11 cellular contexts compared by ENCODE assay signal in genomic region chr10:132364594-132364970, GRCh38. TPM values are rescaled to one million over a fixed set of nuclear protein-coding genes. Genes with fewer than 3 reads are reported as not detected.
DNase-seq lines count a peak whose midpoint lies in the region; ATAC-seq and TF ChIP-seq lines count a peak whose summit lies in the region.
"Had no signal": no experiment of that assay in that cellular context is flagged by ENCODE, and none has a peak within 500 bp of the region (broad histone marks: within the 10 kb centered on the region; RNA-seq: fewer than 3 reads in every experiment).

No MANE protein-coding gene starts in this region.

- H3K9me3 ChIP-seq in right cardiac atrium (ENCODE audit: control insufficient read depth, low read length) = no peaks in the 10 kb centered on the region

- DNase-seq in GM13977 (ENCODE audit: low spot score) = peak; percentile 65
- DNase-seq in activated T-cell treated with anti-CD3 and anti-CD28 coated beads, Interleukin-2, amount 50 U/mL, for 1 hour = peak; percentile 4
- DNase-seq in right cardiac atrium = peak in 2 of 3 donors; percentile 12 to 72
- DNase-seq in stimulated activated CD4-positive, alpha-beta T cell treated with anti-CD3 and anti-CD28 coated beads, Interleukin-2, amount 100 ng/mL, for 24 hours = peak; percentile 81 to 86
- DNase-seq in NCI-H1105 treated with DMSO at 0.1 percent for 48 hours (lab: John Stamatoyannopoulos, UW) = no peak
- no peak for DNase-seq in AG08395 (ENCODE audit: low spot score)
- DNase-seq: retina had no signal

- ATAC-seq in right cardiac atrium (peak; percentile 52 to 74), GM18498 (IDR thresholded peaks at IDR 0.05; ENCODE audit: unreplicated experiment) (no peak), HG02981 (IDR thresholded peaks at IDR 0.05; ENCODE audit: unreplicated experiment) (no peak)

- no peaks in the 10 kb centered on the region for H3K27me3 ChIP-seq in right cardiac atrium (ENCODE audit: control insufficient read depth, insufficient read depth)

- no peaks in the 10 kb centered on the region for H3K4me1 ChIP-seq in right cardiac atrium (ENCODE audit: control insufficient read depth, insufficient read depth, low read length)

- no peak for TF ChIP-seq CTCF in GM13977 (IDR thresholded peaks at IDR 0.05; ENCODE audit: extremely low read depth, insufficient read depth, missing control alignments)

- intact Hi-C loops in right cardiac atrium (cut with DNase I) = no loop called here

- in situ Hi-C loops in GM13977 (cut with MboI; ENCODE audit: low pct_unique_long_range_greater_than_20kb, low sequenced_read_pairs, unreplicated experiment) = no loop called here

- 60% methylated on average over 5 of the region's 14 CpGs for WGBS in right cardiac atrium

- H3K4me3 ChIP-seq in right cardiac atrium (ENCODE audit: low read length) = no peak overlapping the region
- H3K4me3 ChIP-seq: lung had no signal

- H3K27ac ChIP-seq in right cardiac atrium (ENCODE audit: low read length) = no peak overlapping the region
- H3K27ac ChIP-seq: C4-2B had no signal

RNA-seq across cellular contexts. Expression of gene PWWP2B, which starts 32.4 kb away (rescaled TPM):
- 10 to 100 TPM in 2 of 4 donors, 1 to 10 TPM in 2; 7.0 to 10.6 (median 9.6) TPM for total RNA-seq in right cardiac atrium
- 9.1 TPM for polyA plus RNA-seq in right cardiac atrium

RNA-seq across cellular contexts. Expression of gene LRRC27, which starts 32.6 kb away (rescaled TPM):
- 1 to 10 TPM; 3.7 to 9.3 (median 6.8) TPM for total RNA-seq in right cardiac atrium
- 5.4 TPM for polyA plus RNA-seq in right cardiac atrium

RNA-seq across cellular contexts. Expression of gene STK32C, which starts 56.8 kb away (rescaled TPM):
- 1 to 10 TPM; 5.7 to 7.3 (median 6.7) TPM for total RNA-seq in right cardiac atrium
- polyA plus RNA-seq in right cardiac atrium = 6.9 TPM

Comparison
In these comparisons a context has a peak if more than half of its experiments do, and no peak if none do; other contexts are left out.
1. DNase-seq: peak in GM13977 (single experiment), activated T-cell treated with anti-CD3 and anti-CD28 coated beads, Interleukin-2, amount 50 U/mL, for 1 hour (single experiment), right cardiac atrium (2 of 3) and stimulated activated CD4-positive, alpha-beta T cell treated with anti-CD3 and anti-CD28 coated beads, Interleukin-2, amount 100 ng/mL, for 24 hours (2 of 2); none in NCI-H1105 treated with DMSO at 0.1 percent for 48 hours (single experiment) and AG08395 (single experiment).
2. ATAC-seq: peak in right cardiac atrium (2 of 2); none in GM18498 (single experiment) and HG02981 (single experiment).